In the genomic region with DNA sequence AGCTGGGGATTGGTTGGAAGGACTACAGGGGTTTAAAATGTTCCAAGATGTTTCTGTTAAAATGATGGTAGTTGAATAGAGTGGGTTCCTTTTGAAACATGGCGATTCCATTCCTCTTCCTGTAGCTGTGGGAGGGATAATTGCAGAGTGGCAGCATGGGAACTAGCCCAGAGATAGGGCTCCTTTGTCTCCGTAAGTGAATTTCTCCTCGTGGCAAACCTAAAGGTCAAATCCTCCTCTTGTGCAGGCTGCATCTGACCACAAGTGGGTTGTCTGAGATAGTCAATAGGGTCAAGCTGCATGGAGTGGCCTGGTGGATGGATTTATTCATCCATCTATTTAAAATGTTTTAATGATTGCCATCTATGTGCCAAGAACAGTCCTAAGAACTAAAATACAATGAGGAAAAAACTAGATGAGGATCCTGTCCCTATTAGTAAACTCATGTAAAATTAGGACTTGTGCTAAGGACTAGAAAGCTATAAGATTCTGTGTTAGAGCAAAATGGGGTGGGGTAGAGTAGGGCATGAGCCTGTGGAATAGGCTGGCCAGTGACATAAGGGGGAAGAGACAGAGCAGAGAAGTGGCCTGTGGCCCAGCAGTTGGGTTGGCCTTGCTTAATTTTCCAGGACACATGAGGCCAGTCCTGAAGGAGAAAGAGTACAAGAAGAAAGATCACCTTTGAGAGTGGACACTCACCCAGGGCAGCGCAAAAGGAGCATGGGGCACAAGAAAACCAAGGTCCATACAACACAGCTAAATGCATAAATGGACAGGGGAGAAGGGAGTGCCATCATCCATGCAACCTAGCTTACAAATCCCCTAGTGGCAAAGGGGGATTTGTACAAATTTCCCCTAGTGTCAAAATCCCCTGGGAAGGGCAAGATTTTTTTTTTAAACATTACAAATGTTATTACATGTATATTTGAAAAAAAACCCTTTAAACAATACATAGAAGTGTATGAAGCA, we compare ENCODE assay signal across 14 cellular contexts.
"Had no signal": no experiment of that assay in that cellular context is flagged by ENCODE, and none has a peak within 500 bp of the region (broad histone marks: within the 10 kb centered on the region; RNA-seq: fewer than 3 reads in every experiment).

No MANE protein-coding gene starts in this region.

- H3K27ac ChIP-seq: right atrium auricular region, upper lobe of left lung had no signal

- H3K4me1 ChIP-seq: right atrium auricular region had no signal

- H3K4me3 ChIP-seq: right atrium auricular region, suprapubic skin, upper lobe of left lung had no signal

- ATAC-seq: effector memory CD8-positive, alpha-beta T cell had no signal

- DNase-seq: activated effector memory CD4-positive, alpha-beta T cell treated with Interleukin-2 at 50 U/mL for 16 hours; activated T-cell treated with anti-CD3 and anti-CD28 coated beads, Interleukin-2, amount 50 U/mL, for 1 hour; amygdala; effector memory CD8-positive, alpha-beta T cell; hippocampal formation; posterior cingulate gyrus; small intestine; T-helper 2 cell; upper lobe of left lung had no signal

- H3K36me3 Mint-ChIP-seq: brain, mesothelial cell of epicardium had no signal

- H3K36me3 ChIP-seq: right atrium auricular region, suprapubic skin, upper lobe of left lung had no signal

- H3K4me3 Mint-ChIP-seq: activated naive CD4-positive, alpha-beta T cell treated with anti-CD3 and anti-CD28 coated beads, Interleukin-2, amount 50 U/mL, for 24 hours; brain; effector memory CD8-positive, alpha-beta T cell; mesothelial cell of epicardium had no signal

- H3K27me3 Mint-ChIP-seq: activated naive CD4-positive, alpha-beta T cell treated with anti-CD3 and anti-CD28 coated beads, Interleukin-2, amount 50 U/mL, for 24 hours had no signal

- H3K9me3 Mint-ChIP-seq: activated naive CD4-positive, alpha-beta T cell treated with anti-CD3 and anti-CD28 coated beads, Interleukin-2, amount 50 U/mL, for 24 hours had no signal

- H3K9me3 ChIP-seq: right atrium auricular region, suprapubic skin, upper lobe of left lung had no signal

- H3K27me3 ChIP-seq: right atrium auricular region, suprapubic skin, upper lobe of left lung had no signal

- H3K27ac Mint-ChIP-seq: activated naive CD4-positive, alpha-beta T cell treated with anti-CD3 and anti-CD28 coated beads, Interleukin-2, amount 50 U/mL, for 24 hours; brain; effector memory CD8-positive, alpha-beta T cell; mesothelial cell of epicardium had no signal
